In genomic region chr2:101976887-101977286, GRCh38 we compare ENCODE assay signal across 37 cellular contexts. TPM values are rescaled to one million over a fixed set of nuclear protein-coding genes. Genes with fewer than 3 reads are reported as not detected.
DNase-seq lines count a peak whose midpoint lies in the region; ATAC-seq and TF ChIP-seq lines count a peak whose summit lies in the region.
"Had no signal": no experiment of that assay in that cellular context is flagged by ENCODE, and none has a peak within 500 bp of the region (broad histone marks: within the 10 kb centered on the region; RNA-seq: fewer than 3 reads in every experiment).

No MANE protein-coding gene starts in this region.

- in situ Hi-C loops in SK-MEL-5 (cut with HindIII; ENCODE audit: low pct_unique_long_range_greater_than_20kb, low sequenced_read_pairs) = no loop called here

- H3K9me3 Mint-ChIP-seq in osteocyte (ENCODE audit: unreplicated experiment) = peaks cover 3% of the 10 kb centered on the region
- H3K9me3 Mint-ChIP-seq in activated T-helper 17 cell treated with anti-CD3 and anti-CD28 coated beads, Interleukin-2, amount 50 U/mL, for 72 hours = peaks cover 4% of the 10 kb centered on the region

- no peaks in the 10 kb centered on the region for H3K36me3 Mint-ChIP-seq in osteocyte (ENCODE audit: unreplicated experiment)
- no peaks in the 10 kb centered on the region for H3K36me3 Mint-ChIP-seq in activated T-helper 17 cell treated with anti-CD3 and anti-CD28 coated beads, Interleukin-2, amount 50 U/mL, for 72 hours (ENCODE audit: low read depth)
- H3K36me3 Mint-ChIP-seq: stimulated activated effector memory CD8-positive, alpha-beta T cell treated with anti-CD3 and anti-CD28 coated beads, Interleukin-12 subunit alpha, Interleukin-12 subunit beta, amount 100 ng/mL, for 72 hours had no signal

- peak overlapping the region; percentile 88 for H3K27ac Mint-ChIP-seq in osteocyte (ENCODE audit: unreplicated experiment)
- no peak overlapping the region for H3K27ac Mint-ChIP-seq in activated T-helper 17 cell treated with anti-CD3 and anti-CD28 coated beads, Interleukin-2, amount 50 U/mL, for 72 hours
- H3K27ac Mint-ChIP-seq: activated CD4-positive, alpha-beta memory T cell treated with anti-CD3 and anti-CD28 coated beads, Interleukin-2, amount 10 ng/mL, durations not matched to agents 7 days and 5 days; activated naive CD4-positive, alpha-beta T cell treated with anti-CD3 and anti-CD28 coated beads, Interleukin-2, amount 50 U/mL, for 72 hours; activated T-helper 1 cell treated with anti-CD3 and anti-CD28 coated beads, Interleukin-12 subunit alpha, Interleukin-12 subunit beta, Interleukin-2, Interleukin-4 antibody, amounts not matched to agents 30 ng/mL and 10 ng/mL and 1 ng/mL, durations not matched to agents 14 hours and 24 hours and 36 hours; CD4-positive, CD25-positive, alpha-beta regulatory T cell; natural killer cell; stimulated activated effector memory CD8-positive, alpha-beta T cell treated with anti-CD3 and anti-CD28 coated beads, Interleukin-12 subunit alpha, Interleukin-12 subunit beta, amount 100 ng/mL, for 72 hours; T-helper 2 cell treated with Interferon-gamma antibody and Interleukin-4, amounts not matched to agents 5 μg/mL and 100 μg/mL, for 36 hours had no signal

- no peaks in the 10 kb centered on the region for H3K27me3 Mint-ChIP-seq in osteocyte (ENCODE audit: unreplicated experiment)
- H3K27me3 Mint-ChIP-seq in activated T-helper 17 cell treated with anti-CD3 and anti-CD28 coated beads, Interleukin-2, amount 50 U/mL, for 72 hours = no peaks in the 10 kb centered on the region
- H3K27me3 Mint-ChIP-seq: activated CD4-positive, alpha-beta memory T cell treated with anti-CD3 and anti-CD28 coated beads, Interleukin-2, amount 10 ng/mL, durations not matched to agents 7 days and 5 days; CD4-positive, CD25-positive, alpha-beta regulatory T cell had no signal

- H3K4me3 Mint-ChIP-seq in osteocyte (ENCODE audit: unreplicated experiment) = peak overlapping the region; percentile 2
- no peak overlapping the region for H3K4me3 Mint-ChIP-seq in activated T-helper 17 cell treated with anti-CD3 and anti-CD28 coated beads, Interleukin-2, amount 50 U/mL, for 72 hours
- H3K4me3 Mint-ChIP-seq: activated CD4-positive, alpha-beta memory T cell treated with anti-CD3 and anti-CD28 coated beads, Interleukin-2, amount 10 ng/mL, durations not matched to agents 7 days and 5 days; activated T-helper 1 cell treated with anti-CD3 and anti-CD28 coated beads, Interleukin-12 subunit alpha, Interleukin-12 subunit beta, Interleukin-2, Interleukin-4 antibody, amounts not matched to agents 30 ng/mL and 10 ng/mL and 1 ng/mL, durations not matched to agents 14 hours and 24 hours and 36 hours; CD4-positive, CD25-positive, alpha-beta regulatory T cell; natural killer cell; stimulated activated effector memory CD8-positive, alpha-beta T cell treated with anti-CD3 and anti-CD28 coated beads, Interleukin-12 subunit alpha, Interleukin-12 subunit beta, amount 100 ng/mL, for 72 hours; T-helper 2 cell treated with Interferon-gamma antibody and Interleukin-4, amounts not matched to agents 5 μg/mL and 100 μg/mL, for 36 hours had no signal

- H3K4me1 Mint-ChIP-seq in osteocyte (ENCODE audit: unreplicated experiment) = peaks cover 59% of the 10 kb centered on the region
- no peaks in the 10 kb centered on the region for H3K4me1 Mint-ChIP-seq in activated T-helper 17 cell treated with anti-CD3 and anti-CD28 coated beads, Interleukin-2, amount 50 U/mL, for 72 hours

- ATAC-seq in HG02759 (IDR thresholded peaks at IDR 0.05; ENCODE audit: unreplicated experiment) (peak; percentile 70), HG03108 (IDR thresholded peaks at IDR 0.05; ENCODE audit: unreplicated experiment) (no peak), HG02588 (IDR thresholded peaks at IDR 0.05; ENCODE audit: unreplicated experiment) (no peak)
- ATAC-seq in activated T-helper 17 cell treated with anti-CD3 and anti-CD28 coated beads, Interleukin-2, amount 50 U/mL, for 72 hours (replicated peaks) = no peak
- ATAC-seq: activated naive CD4-positive, alpha-beta T cell treated with anti-CD3 and anti-CD28 coated beads, Interleukin-2, amount 50 U/mL, for 72 hours; K562; left cardiac atrium; natural killer cell; Panc1; stimulated activated effector memory CD8-positive, alpha-beta T cell treated with anti-CD3 and anti-CD28 coated beads, Interleukin-12 subunit alpha, Interleukin-12 subunit beta, amount 100 ng/mL, for 72 hours had no signal

- DNase-seq in COLO829 (ENCODE audit: low spot score) = peak; percentile 22
- peak; percentile 42 for DNase-seq in SK-MEL-5 (ENCODE audit: low read depth, low spot score)
- no peak for DNase-seq in osteocyte (ENCODE audit: extremely low spot score, unreplicated experiment)
- no peak for DNase-seq in activated CD4-positive, CD25-positive, alpha-beta regulatory T cell (lab: John Stamatoyannopoulos, UW)
- DNase-seq: activated CD4-positive, alpha-beta memory T cell treated with anti-CD3 and anti-CD28 coated beads, Interleukin-2, amount 10 ng/mL, durations not matched to agents 7 days and 5 days; activated CD4-positive, alpha-beta T cell treated with anti-CD3 and anti-CD28 coated beads for 1 hour; activated CD8-positive, alpha-beta memory T cell treated with anti-CD3 and anti-CD28 coated beads, Interleukin-2, amount 50 U/mL, for 4 hours; aorta; CD4-positive, CD25-positive, alpha-beta regulatory T cell; DMS79 treated with DMSO at 0.1 percent for 48 hours; effector CD8-positive, alpha-beta T cell; GF-D8; H7; hypothalamus; left cardiac atrium; natural killer cell; NCI-H1417; NCI-H2029; NCI-H2227 treated with DMSO at 0.1 percent for 48 hours; NCI-H526 treated with DMSO at 0.1 percent for 48 hours; NK-92 treated with Interleukin-12 subunit alpha and Interleukin-12 subunit beta, amount 100 ng/mL, for 24 hours; SHP77; stimulated activated CD4-positive, alpha-beta T cell treated with anti-CD3 and anti-CD28 coated beads, Interleukin-15, amount 100 ng/mL, for 24 hours; substantia nigra; upper lobe of left lung had no signal

- no peak for TF ChIP-seq CTCF in osteocyte (IDR thresholded peaks at IDR 0.05)

RNA-seq across cellular contexts. Expression of gene IL1R2, which starts 14.9 kb away (rescaled TPM):
- total RNA-seq in SK-MEL-5 (2014; rRNA removed; shearing (Covaris generic)) = 0.26 TPM in 1 of 2 replicates, not detected in the other
- polyA plus RNA-seq in SK-MEL-5 (2015; cell fraction: cytosol; rRNA removed) = not detected in 2 replicates
- 0.28 TPM in 1 of 2 replicates, not detected in the other for polyA plus RNA-seq in SK-MEL-5 (2015; cell fraction: nucleus; rRNA removed)
- total RNA-seq in osteocyte = not detected in 2 replicates
- 10 to 100 TPM; 55.8 to 97.6 TPM for total RNA-seq in activated T-helper 17 cell treated with anti-CD3 and anti-CD28 coated beads, Interleukin-2, amount 50 U/mL, for 72 hours
- total RNA-seq: glomerular endothelial cell, K562, MCF 10A had no signal

Comparison
In these comparisons a context has a peak if more than half of its experiments do, and no peak if none do; other contexts are left out.
1. DNase-seq: peak in COLO829 (single experiment) and SK-MEL-5 (single experiment); none in osteocyte (single experiment) and activated CD4-positive, CD25-positive, alpha-beta regulatory T cell (0 of 4).
2. RNA of gene IL1R2, which starts 14.9 kb away (total RNA-seq): 55.8 to 97.6 TPM in activated T-helper 17 cell treated with anti-CD3 and anti-CD28 coated beads, Interleukin-2, amount 50 U/mL, for 72 hours; 0.26 TPM in SK-MEL-5 and not detected in osteocyte; every median in the first group is over 10 times any median in the second.